In the genomic region with DNA sequence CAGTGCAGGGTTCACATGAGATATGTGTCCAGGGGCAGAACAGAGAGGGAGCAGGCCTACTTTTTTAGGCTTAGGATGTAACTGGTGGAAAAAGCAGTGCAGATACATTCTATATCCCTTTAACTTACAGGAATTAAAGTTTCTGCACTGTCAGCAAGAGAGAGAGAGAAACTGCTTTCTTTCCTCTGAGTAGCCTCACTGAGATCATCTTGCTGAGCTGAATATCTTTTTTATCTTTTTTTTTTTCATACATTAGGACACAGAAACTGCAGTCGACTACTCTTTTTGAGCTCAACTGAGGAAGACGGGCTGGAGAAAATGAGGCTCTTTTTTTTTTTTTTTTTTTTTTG, we compare ENCODE assay signal across 17 cellular contexts. TPM values are rescaled to one million over a fixed set of nuclear protein-coding genes. Genes with fewer than 3 reads are reported as not detected.
A peak's percentile ranks its signal among the peaks of the same experiment; 100 is the strongest.
DNase-seq lines count a peak whose midpoint lies in the region; ATAC-seq, FAIRE-seq and TF ChIP-seq lines count a peak whose summit lies in the region.
"Had no signal": no experiment of that assay in that cellular context is flagged by ENCODE, and none has a peak within 500 bp of the region (broad histone marks: within the 10 kb centered on the region; RNA-seq: fewer than 3 reads in every experiment).

No MANE protein-coding gene starts in this region.

- H3K9ac ChIP-seq in mammary epithelial cell (ENCODE audit: insufficient read depth, low read length) (peak overlapping the region; percentile 18), HepG2 (ENCODE audit: insufficient read depth, low read depth, low read length) (no peak overlapping the region)
- H3K9ac ChIP-seq: BLaER1, GM23248 had no signal

- CTCF ChIA-PET in MCF 10A (lab: Yijun Ruan, JAX), result interaction anchor here (0.6 to 1.4 kb wide), 4 partner anchors 9 to 22 kb away, joined by 3 to 6 read pairs (median 4); no protein-coding TSS in a partner anchor
- CTCF ChIA-PET in mammary epithelial cell (lab: Charles Lee; ENCODE audit: low non-redundant PET), result no interaction called here
- CTCF ChIA-PET in HepG2 (lab: Yijun Ruan, JAX; ENCODE audit: low intra/inter-chr PET ratio, low total read pairs), result no interaction called here
- CTCF ChIA-PET in CD8-positive, alpha-beta memory T cell (lab: Charles Lee), result interaction anchor here (0.7 kb wide), 1 partner anchor 666 kb away, joined by 3 read pairs; no protein-coding TSS in a partner anchor

- no peak for TF ChIP-seq CTCF in MCF 10A (IDR thresholded peaks at IDR 0.05; ENCODE audit: unreplicated experiment)
- TF ChIP-seq CTCF in breast epithelium (IDR thresholded peaks at IDR 0.05), result no peak
- TF ChIP-seq CTCF in mammary epithelial cell (conservative IDR thresholded peaks at IDR 0.05 in 1 of 2, IDR thresholded peaks at IDR 0.05 in 1 of 2; ENCODE audit: extremely low read depth in 1 of 2, insufficient read depth in 1 of 2, low read depth in 1 of 2, low read length in 2 of 2), result no peak
- TF ChIP-seq CTCF in HepG2 (CRISPR knock-in tag; IDR thresholded peaks at IDR 0.05), result no peak
- TF ChIP-seq CTCF in psoas muscle (IDR thresholded peaks at IDR 0.05), result no peak

- intact Hi-C loops in MCF 10A (cut with micrococcal nuclease), result no loop called here
- intact Hi-C loops in breast epithelium (cut with DNase I; ENCODE audit: low total_unique reads), result no loop called here
- intact Hi-C loops in mammary epithelial cell (cut with micrococcal nuclease), result no loop called here
- intact Hi-C loops in HepG2 (cut with micrococcal nuclease; ENCODE audit: unreplicated experiment), result no loop called here
- intact Hi-C loops in psoas muscle (cut with DNase I), result no loop called here

- no peak for TF ChIP-seq RAD21 in HepG2 (CRISPR knock-in tag; IDR thresholded peaks at IDR 0.05)

- TF ChIP-seq EP300 in HepG2 (IDR thresholded peaks at IDR 0.05; ENCODE audit: low read depth in 2 of 2, low read length in 2 of 2) (no peak), HepG2 (CRISPR knock-in tag; IDR thresholded peaks at IDR 0.05; ENCODE audit: borderline replicate concordance) (no peak)

- H3K27me3 Mint-ChIP-seq in MCF 10A (ENCODE audit: insufficient read depth, unreplicated experiment), result no peaks in the 10 kb centered on the region
- H3K27me3 Mint-ChIP-seq in CD8-positive, alpha-beta memory T cell, result peaks cover 4 to 7% of the 10 kb centered on the region in 2 donors

- peaks cover 6% of the 10 kb centered on the region for H3K36me3 Mint-ChIP-seq in MCF 10A (ENCODE audit: insufficient read depth, unreplicated experiment)
- no peaks in the 10 kb centered on the region for H3K36me3 Mint-ChIP-seq in CD8-positive, alpha-beta memory T cell

- BruUV-seq in MCF 10A (replicated peaks; lab: Mats Ljungman, UMichigan) (no TSS peak), mammary epithelial cell (replicated peaks; lab: Mats Ljungman, UMichigan) (no TSS peak), HepG2 (replicated peaks; lab: Mats Ljungman, UMichigan) (no TSS peak)

- WGBS in mammary epithelial cell (ENCODE audit: low coverage, missing lambda C conversion rate), result 44% methylated on average over 2 of the region's 2 CpGs
- 51% methylated on average over 2 of the region's 2 CpGs for WGBS in HepG2 (ENCODE audit: low lambda C conversion rate)
- WGBS in psoas muscle, 3 donors, result 61 to 77% (median 75%) methylated on average over 2 of the region's 2 CpGs

- H4K20me1 ChIP-seq in mammary epithelial cell (ENCODE audit: insufficient read depth, low read length) (no peaks in the 10 kb centered on the region), HepG2 (ENCODE audit: insufficient read depth, low read length) (no peaks in the 10 kb centered on the region)

- H3K27me3 ChIP-seq in breast epithelium (no peaks in the 10 kb centered on the region), mammary epithelial cell (ENCODE audit: insufficient read depth, low read length) (no peaks in the 10 kb centered on the region), HepG2 (ENCODE audit: control insufficient read depth in 1 of 2, insufficient read depth in 2 of 2, low read length in 2 of 2) (peaks cover 2 to 27% of the 10 kb centered on the region in 2 experiments; a peak in 3 of 5 replicates), psoas muscle (ENCODE audit: insufficient read depth in 3 of 3, low read length in 2 of 3) (no peaks in the 10 kb centered on the region)
- no peaks in the 10 kb centered on the region for H3K27me3 ChIP-seq in CD8-positive, alpha-beta memory T cell (ENCODE audit: insufficient read depth, low read length, poor library complexity, severe bottlenecking)

- in situ Hi-C loops in mammary epithelial cell (cut with MboI; ENCODE audit: low sequenced_read_pairs in 2 of 2) (no loop called here), HepG2 (cut with HindIII; ENCODE audit: extremely low pct_ligation_motif_present, low pct_unique_long_range_greater_than_20kb) (no loop called here)

- H3K79me2 ChIP-seq in mammary epithelial cell (ENCODE audit: insufficient read depth, low read length) (no peaks in the 10 kb centered on the region), HepG2 (ENCODE audit: insufficient read depth, low read length) (no peaks in the 10 kb centered on the region)

- dilution Hi-C loops in mammary epithelial cell (cut with HindIII; ENCODE audit: low sequenced_read_pairs), result no loop called here

- H3K9me3 ChIP-seq in breast epithelium (no peaks in the 10 kb centered on the region), mammary epithelial cell (replicated peaks; ENCODE audit: insufficient read depth, low read length) (no peaks in the 10 kb centered on the region), HepG2 (ENCODE audit: low read length) (no peaks in the 10 kb centered on the region), psoas muscle (no peaks in the 10 kb centered on the region)
- H3K9me3 ChIP-seq in CD8-positive, alpha-beta memory T cell (ENCODE audit: low read length), result no peaks in the 10 kb centered on the region

- H3K4me1 ChIP-seq in breast epithelium (no peaks in the 10 kb centered on the region), mammary epithelial cell (ENCODE audit: insufficient read depth, low read length) (peaks cover 31% of the 10 kb centered on the region), HepG2 (ENCODE audit: insufficient read depth, low read length) (no peaks in the 10 kb centered on the region), psoas muscle (no peaks in the 10 kb centered on the region)
- no peaks in the 10 kb centered on the region for H3K4me1 ChIP-seq in CD8-positive, alpha-beta memory T cell (ENCODE audit: insufficient read depth, low read length)

- ATAC-seq in HepG2 (no peak), psoas muscle (no peak), GM18519 (IDR thresholded peaks at IDR 0.05; ENCODE audit: low FRiP score, unreplicated experiment) (no peak)
- ATAC-seq: HCT116 had no signal

- H3K4me1 Mint-ChIP-seq in MCF 10A (ENCODE audit: insufficient read depth, unreplicated experiment), result peaks cover 26% of the 10 kb centered on the region
- no peaks in the 10 kb centered on the region for H3K4me1 Mint-ChIP-seq in CD8-positive, alpha-beta memory T cell
- H3K4me1 Mint-ChIP-seq: IgD-negative memory B cell had no signal

- H3K9me3 Mint-ChIP-seq in MCF 10A (ENCODE audit: unreplicated experiment), result no peaks in the 10 kb centered on the region
- H3K9me3 Mint-ChIP-seq in CD8-positive, alpha-beta memory T cell, result peaks cover 0 to 2% (median 0%) of the 10 kb centered on the region in 5 donors

- H3K36me3 ChIP-seq in breast epithelium (no peaks in the 10 kb centered on the region), mammary epithelial cell (ENCODE audit: insufficient read depth, low read length) (no peaks in the 10 kb centered on the region), HepG2 (replicated peaks in 1 of 2; ENCODE audit: control insufficient read depth in 1 of 2, insufficient read depth in 2 of 2, low read length in 2 of 2) (no peaks in the 10 kb centered on the region), psoas muscle (ENCODE audit: insufficient read depth in 1 of 2, low read depth in 1 of 2) (no peaks in the 10 kb centered on the region)
- no peaks in the 10 kb centered on the region for H3K36me3 ChIP-seq in CD8-positive, alpha-beta memory T cell (ENCODE audit: insufficient read depth, low read length)
- H3K36me3 ChIP-seq: BLaER1 had no signal

- H3K27ac Mint-ChIP-seq in MCF 10A (ENCODE audit: low read depth, unreplicated experiment), result peak overlapping the region; percentile 75
- no peak overlapping the region for H3K27ac Mint-ChIP-seq in CD8-positive, alpha-beta memory T cell
- H3K27ac Mint-ChIP-seq: IgD-negative memory B cell had no signal

- peak overlapping the region; percentile 74 for H2AFZ ChIP-seq in mammary epithelial cell (ENCODE audit: low read depth, low read length)
- H2AFZ ChIP-seq in HepG2 (ENCODE audit: low read length), result no peak overlapping the region
- H2AFZ ChIP-seq: GM23248 had no signal

- H3K27ac ChIP-seq in breast epithelium, result no peak overlapping the region
- peak overlapping the region; percentile 69 for H3K27ac ChIP-seq in mammary epithelial cell (ENCODE audit: insufficient read depth, low read depth, low read length)
- no peak overlapping the region for H3K27ac ChIP-seq in HepG2 (ENCODE audit: extremely low read length, insufficient read depth, low read length)
- no peak overlapping the region for H3K27ac ChIP-seq in psoas muscle
- no peak overlapping the region for H3K27ac ChIP-seq in CD8-positive, alpha-beta memory T cell (ENCODE audit: low read depth, low read length)
- H3K27ac ChIP-seq: 22Rv1, BLaER1, GM23248 had no signal

- H3K4me3 ChIP-seq in breast epithelium, result no peak overlapping the region
- no peak overlapping the region for H3K4me3 ChIP-seq in mammary epithelial cell (replicated peaks in 1 of 3; ENCODE audit: insufficient read depth in 1 of 3, low read depth in 2 of 3, low read length in 3 of 3)
- H3K4me3 ChIP-seq in HepG2 (replicated peaks in 1 of 3; ENCODE audit: insufficient read depth in 1 of 3, low read depth in 2 of 3, low read length in 3 of 3), result no peak overlapping the region
- no peak overlapping the region for H3K4me3 ChIP-seq in psoas muscle
- H3K4me3 ChIP-seq in CD8-positive, alpha-beta memory T cell (ENCODE audit: low read length), result no peak overlapping the region
- H3K4me3 ChIP-seq: BLaER1, GM23248 had no signal

- no peak for DNase-seq in MCF 10A (ENCODE audit: unreplicated experiment)
- no peak for DNase-seq in breast epithelium (ENCODE audit: low spot score in 2 of 2)
- DNase-seq in mammary epithelial cell, result no peak
- no peak for DNase-seq in HepG2 (ENCODE audit: low spot score)
- DNase-seq in psoas muscle, result no peak
- DNase-seq in CD8-positive, alpha-beta memory T cell, result no peak
- no peak for DNase-seq in activated T-cell treated with anti-CD3 and anti-CD28 coated beads for 4 hours
- DNase-seq: AML-193, Calu3, DMS 273 treated with DMSO at 0.1 percent for 48 hours, GM23248 had no signal

- no peak overlapping the region for H3K4me3 Mint-ChIP-seq in MCF 10A (ENCODE audit: unreplicated experiment)
- H3K4me3 Mint-ChIP-seq in CD8-positive, alpha-beta memory T cell, result no peak overlapping the region
- H3K4me3 Mint-ChIP-seq: IgD-negative memory B cell had no signal

- FAIRE-seq in HepG2 (lab: Jason Lieb, UNC), result no peak
- FAIRE-seq: H54 had no signal

- POLR2A ChIA-PET in MCF 10A (lab: Yijun Ruan, JAX) (interaction anchor here (1.1 to 1.7 kb wide), 3 partner anchors 21 to 175 kb away, joined by 4 read pairs; no protein-coding TSS in a partner anchor), HepG2 (lab: Yijun Ruan, JAX) (no interaction called here)
- POLR2A ChIA-PET in CD8-positive, alpha-beta memory T cell (lab: Charles Lee), result interaction anchor here (0.7 kb wide), 1 partner anchor 360 kb away, joined by 3 read pairs; no protein-coding TSS in a partner anchor

- TF ChIP-seq POLR2A in breast epithelium (IDR thresholded peaks at IDR 0.05) (no peak), HepG2 (IDR thresholded peaks at IDR 0.05; ENCODE audit: insufficient read depth in 1 of 2, low read depth in 2 of 2, low read length in 2 of 2) (no peak)

- H3K4me2 ChIP-seq in mammary epithelial cell (ENCODE audit: insufficient read depth, low read depth, low read length), result peak overlapping the region; percentile 68
- no peak overlapping the region for H3K4me2 ChIP-seq in HepG2 (ENCODE audit: low read depth, low read length)
- H3K4me2 ChIP-seq: BLaER1 had no signal

RNA-seq across cellular contexts. Expression of a gene that starts 50.1 kb away (rescaled TPM):
- total RNA-seq in MCF 10A (2022) (0.17 TPM in 1 of 2 replicates, not detected in the other), breast epithelium (not detected), mammary epithelial cell (under 1 TPM in 1 of 2 donors, not detected in 1; 0.17 TPM), HepG2 (2016; rRNA removed; fragmentation: Illumina TruSeq; extraction: Trizol) (0.02 and 0.03 TPM in 2 replicates), psoas muscle (not detected)
- polyA plus RNA-seq in mammary epithelial cell (0.18 TPM), HepG2 (2011; rRNA removed) (0.15 and 0.29 TPM in 2 replicates), psoas muscle (not detected)
- polyA minus RNA-seq in mammary epithelial cell, result 0.62 TPM
- not detected in 2 replicates for total RNA-seq in HepG2 (2016; cell fraction: cytosol; rRNA removed; fragmentation: Illumina TruSeq; extraction: Trizol; ENCODE audit: low read depth)
- 0.03 and 0.09 TPM in 2 replicates for total RNA-seq in HepG2 (2016; cell fraction: insoluble cytoplasmic fraction; rRNA removed; fragmentation: Illumina TruSeq; extraction: Trizol)
- total RNA-seq in HepG2 (2016; cell fraction: membrane; rRNA removed; fragmentation: Illumina TruSeq; extraction: Trizol), result 0.53 TPM in 1 of 2 replicates, not detected in the other
- total RNA-seq in HepG2 (2016; cell fraction: nucleus; rRNA removed; fragmentation: Illumina TruSeq; extraction: Trizol), result not detected in 2 replicates
- 0.15 and 0.33 TPM in 2 replicates for polyA plus RNA-seq in HepG2 (2011; cell fraction: cytosol; rRNA removed)
- 0.08 and 0.38 TPM in 2 replicates for polyA plus RNA-seq in HepG2 (2011; cell fraction: nucleus; rRNA removed)
- polyA plus RNA-seq in HepG2 (2012), result 0.08 and 0.84 TPM in 2 replicates
- 0.09 and 0.19 TPM in 2 replicates for polyA plus RNA-seq in HepG2 (2016; cell fraction: cytosol; fragmentation: Illumina TruSeq; extraction: Trizol; ENCODE audit: low read depth)
- polyA plus RNA-seq in HepG2 (2016; cell fraction: insoluble cytoplasmic fraction; fragmentation: Illumina TruSeq; extraction: Trizol; ENCODE audit: low read depth), result 0.05 TPM in 1 of 2 replicates, not detected in the other
- not detected in 2 replicates for polyA plus RNA-seq in HepG2 (2016; cell fraction: membrane; fragmentation: Illumina TruSeq; extraction: Trizol; ENCODE audit: low read depth)
- polyA plus RNA-seq in HepG2 (2016; cell fraction: nucleus; fragmentation: Illumina TruSeq; extraction: Trizol; ENCODE audit: insufficient read depth, low read depth), result not detected in 2 replicates
- polyA minus RNA-seq in HepG2 (2011; rRNA and poly(A)+ RNA removed; ENCODE audit: low replicate concordance), result 4.0 and 16.2 TPM in 2 replicates
- 0.10 TPM in 1 of 2 replicates, not detected in the other for polyA minus RNA-seq in HepG2 (2011; cell fraction: cytosol; rRNA and poly(A)+ RNA removed)
- polyA minus RNA-seq in HepG2 (2011; cell fraction: nucleus; rRNA and poly(A)+ RNA removed), result 0.64 and 1.5 TPM in 2 replicates
- total RNA-seq in CD8-positive, alpha-beta memory T cell, result not detected
- polyA plus RNA-seq in CD8-positive, alpha-beta memory T cell, result not detected
- total RNA-seq: GM23248 had no signal
- polyA plus RNA-seq: GM23248, IgD-negative memory B cell had no signal

Comparison
In these comparisons a context has a peak if more than half of its experiments do, and no peak if none do; other contexts are left out.
1. CTCF ChIA-PET loops: an anchor here in MCF 10A (0.6 to 1.4 kb wide) and CD8-positive, alpha-beta memory T cell (0.7 kb wide); none called in mammary epithelial cell and HepG2.